ENCODE assay signal across 8 cellular contexts in genomic region chrX:103254171-103254824, GRCh38. TPM values are rescaled to one million over a fixed set of nuclear protein-coding genes. Genes with fewer than 3 reads are reported as not detected.
A peak's percentile ranks its signal among the peaks of the same experiment; 100 is the strongest.
DNase-seq lines count a peak whose midpoint lies in the region; ATAC-seq, FAIRE-seq and TF ChIP-seq lines count a peak whose summit lies in the region.

No MANE protein-coding gene starts in this region.

- H3K27me3 Mint-ChIP-seq in activated CD4-positive, alpha-beta memory T cell treated with anti-CD3 and anti-CD28 coated beads for 36 hours, result no peaks in the 10 kb centered on the region

- POLR2A ChIA-PET in activated CD4-positive, alpha-beta memory T cell treated with anti-CD3 and anti-CD28 coated beads for 36 hours (lab: Charles Lee), result no interaction called here

- H3K27ac ChIP-seq in esophagus muscularis mucosa (replicated peaks in 1 of 4), result peak overlapping the region; percentile 85 to 89 (median 88)

- H3K27ac Mint-ChIP-seq in activated CD4-positive, alpha-beta memory T cell treated with anti-CD3 and anti-CD28 coated beads for 36 hours, result peak overlapping the region; percentile 96

- FAIRE-seq in G401.6 (lab: Jason Lieb, UNC), result peak; percentile 95

- no peak for TF ChIP-seq POLR2A in esophagus muscularis mucosa (IDR thresholded peaks at IDR 0.05; ENCODE audit: low read depth)

- peak overlapping the region; percentile 93 for H3K9ac ChIP-seq in mucosa of stomach (ENCODE audit: low read length)

- TF ChIP-seq CTCF in esophagus muscularis mucosa (IDR thresholded peaks at IDR 0.05), result no peak

- intact Hi-C loops in activated CD4-positive, alpha-beta memory T cell treated with anti-CD3 and anti-CD28 coated beads for 36 hours (cut with micrococcal nuclease), result loop anchor here (2.0 kb wide), 1 partner anchor 57 kb away; the partner anchor contains the start of gene BEX2
- intact Hi-C loops in esophagus muscularis mucosa (cut with DNase I), result loop anchor here (5.0 kb wide), 1 partner anchor 37 kb away; the partner anchor contains the start of gene BEX4

- peaks cover 5% of the 10 kb centered on the region for H3K36me3 Mint-ChIP-seq in activated CD4-positive, alpha-beta memory T cell treated with anti-CD3 and anti-CD28 coated beads for 36 hours

- peaks cover 20% of the 10 kb centered on the region for H3K4me1 Mint-ChIP-seq in activated CD4-positive, alpha-beta memory T cell treated with anti-CD3 and anti-CD28 coated beads for 36 hours (ENCODE audit: low read depth)

- no peaks in the 10 kb centered on the region for H3K9me3 Mint-ChIP-seq in activated CD4-positive, alpha-beta memory T cell treated with anti-CD3 and anti-CD28 coated beads for 36 hours

- H3K9me3 ChIP-seq in esophagus muscularis mucosa, result no peaks in the 10 kb centered on the region
- H3K9me3 ChIP-seq in mucosa of stomach (ENCODE audit: control insufficient read depth, low read length), result no peaks in the 10 kb centered on the region

- CTCF ChIA-PET in activated CD4-positive, alpha-beta memory T cell treated with anti-CD3 and anti-CD28 coated beads for 36 hours (lab: Charles Lee), result interaction anchor here (1.7 kb wide), 1 partner anchor 43 kb away, joined by 5 read pairs; no protein-coding TSS in a partner anchor

- H3K27me3 ChIP-seq in H7 (ENCODE audit: control insufficient read depth, insufficient read depth, low read length) (no peaks in the 10 kb centered on the region), esophagus muscularis mucosa (no peaks in the 10 kb centered on the region), mucosa of stomach (ENCODE audit: control insufficient read depth, insufficient read depth, low read length) (no peaks in the 10 kb centered on the region)

- H3K36me3 ChIP-seq in H7 (replicated peaks; ENCODE audit: control insufficient read depth, insufficient read depth, low read length) (peaks cover 4% of the 10 kb centered on the region; the same call in 1 of the 2 replicates), esophagus muscularis mucosa (peaks cover 0 to 5% (median 2%) of the 10 kb centered on the region in 4 donors), mucosa of stomach (ENCODE audit: control insufficient read depth, insufficient read depth, low read length) (no peaks in the 10 kb centered on the region)

- H3K4me3 Mint-ChIP-seq in activated CD4-positive, alpha-beta memory T cell treated with anti-CD3 and anti-CD28 coated beads for 36 hours, result peak overlapping the region; percentile 95

- peak; percentile 56 for DNase-seq in H7
- peak; percentile 19 for DNase-seq in NCI-H1417 treated with DMSO at 0.1 percent for 48 hours (lab: John Stamatoyannopoulos, UW)
- DNase-seq in activated CD4-positive, alpha-beta memory T cell treated with anti-CD3 and anti-CD28 coated beads for 36 hours, result peak; percentile 64
- DNase-seq in esophagus muscularis mucosa (ENCODE audit: extremely low spot score), result no peak
- DNase-seq in superior temporal gyrus (ENCODE audit: extremely low spot score), result peak; percentile 21

- no peak for TF ChIP-seq EP300 in esophagus muscularis mucosa (IDR thresholded peaks at IDR 0.05)

- peak overlapping the region; percentile 48 for H3K4me3 ChIP-seq in H7 (ENCODE audit: insufficient read depth, low read depth, low read length)
- peak overlapping the region; percentile 57 to 67 (median 63) for H3K4me3 ChIP-seq in esophagus muscularis mucosa
- H3K4me3 ChIP-seq in mucosa of stomach (ENCODE audit: low read length), result peak overlapping the region; percentile 92

- WGBS in esophagus muscularis mucosa, result 19% methylated on average over 22 of the region's 22 CpGs

- no peak for ATAC-seq in GM18519 (IDR thresholded peaks at IDR 0.05; ENCODE audit: low FRiP score, unreplicated experiment)

- H3K4me1 ChIP-seq in esophagus muscularis mucosa (peaks cover 0 to 11% (median 3%) of the 10 kb centered on the region in 4 donors), mucosa of stomach (ENCODE audit: control insufficient read depth, insufficient read depth, low read length) (no peaks in the 10 kb centered on the region)

RNA-seq across cellular contexts. Expression of gene TCEAL8, which starts 0.7 kb away (rescaled TPM):
- 125 and 158 TPM in 2 replicates for total RNA-seq in H7 (2014; rRNA removed; shearing (Covaris generic))
- total RNA-seq in activated CD4-positive, alpha-beta memory T cell treated with anti-CD3 and anti-CD28 coated beads for 36 hours, result 10 to 100 TPM; 37.8 to 38.5 TPM
- total RNA-seq in esophagus muscularis mucosa, result 10 to 100 TPM; 49.7 to 56.9 (median 54.2) TPM

RNA-seq across cellular contexts. Expression of gene TCEAL5, which starts 22.3 kb away (rescaled TPM):
- 0.37 and 0.66 TPM in 2 replicates for total RNA-seq in H7 (2014; rRNA removed; shearing (Covaris generic))
- not detected for total RNA-seq in activated CD4-positive, alpha-beta memory T cell treated with anti-CD3 and anti-CD28 coated beads for 36 hours
- total RNA-seq in esophagus muscularis mucosa, result 1 to 10 TPM in 1 of 4 donors, under 1 TPM in 2, not detected in 1; 0.33 to 1.0 (median 0.97) TPM

RNA-seq across cellular contexts. Expression of gene BEX4, which starts 39.4 kb away (rescaled TPM):
- total RNA-seq in H7 (2014; rRNA removed; shearing (Covaris generic)), result 79.2 and 89.6 TPM in 2 replicates
- 10 to 100 TPM in 1 of 2 experiments, 1 to 10 TPM in 1; 8.0 to 11.5 TPM for total RNA-seq in activated CD4-positive, alpha-beta memory T cell treated with anti-CD3 and anti-CD28 coated beads for 36 hours
- total RNA-seq in esophagus muscularis mucosa, result 10 to 100 TPM; 31.1 to 66.8 (median 49.0) TPM

RNA-seq across cellular contexts. Expression of gene BEX2, which starts 56.5 kb away (rescaled TPM):
- total RNA-seq in H7 (2014; rRNA removed; shearing (Covaris generic)), result 45.4 and 49.8 TPM in 2 replicates
- total RNA-seq in activated CD4-positive, alpha-beta memory T cell treated with anti-CD3 and anti-CD28 coated beads for 36 hours, result 10 to 100 TPM; 11.3 to 12.1 TPM
- total RNA-seq in esophagus muscularis mucosa, result 10 to 100 TPM in 1 of 4 donors, 1 to 10 TPM in 3; 2.1 to 10.6 (median 5.6) TPM
